In genomic region chr3:196804775-196805174, GRCh38 we compare ENCODE assay signal across 25 cellular contexts.
"Had no signal": no experiment of that assay in that cellular context is flagged by ENCODE, and none has a peak within 500 bp of the region (broad histone marks: within the 10 kb centered on the region; RNA-seq: fewer than 3 reads in every experiment).

No MANE protein-coding gene starts in this region.

- H3K9me3 ChIP-seq: colonic mucosa, esophagus squamous epithelium, gastrocnemius medialis, heart right ventricle, left lung, lower lobe of right lung, mucosa of descending colon had no signal

- H3K4me3 ChIP-seq: colonic mucosa, esophagus squamous epithelium, gastrocnemius medialis, heart right ventricle, left lung, lower lobe of right lung, mucosa of descending colon had no signal

- FAIRE-seq: endometrium, islet of Langerhans, keratinocyte had no signal

- H3K27me3 ChIP-seq: colonic mucosa, esophagus squamous epithelium, gastrocnemius medialis, heart right ventricle, left lung had no signal

- DNase-seq: colonic mucosa; cortex of kidney; effector CD8-positive, alpha-beta T cell; effector memory CD8-positive, alpha-beta T cell; endodermal cell; erythroblast; esophagus squamous epithelium; foreskin melanocyte; gastrocnemius medialis; glutamatergic neuron; head of caudate nucleus; heart right ventricle; hippocampal formation; left cardiac atrium; left lung; left ventricle myocardium superior; lower lobe of right lung; mesenchymal stem cell; mucosa of descending colon; naive B cell had no signal

- ATAC-seq: effector memory CD8-positive, alpha-beta T cell; esophagus mucosa; gastrocnemius medialis; heart right ventricle; left cardiac atrium; left lung; left ventricle myocardium superior; lower lobe of right lung; mucosa of descending colon had no signal

- H3K27ac ChIP-seq: colonic mucosa, epithelial cell of prostate, esophagus squamous epithelium, gastrocnemius medialis, heart right ventricle, left lung, lower lobe of right lung had no signal

- H3K4me1 ChIP-seq: colonic mucosa, esophagus squamous epithelium, gastrocnemius medialis, heart right ventricle, left lung, lower lobe of right lung had no signal
